16 cellular contexts compared by ENCODE assay signal in the genomic region with DNA sequence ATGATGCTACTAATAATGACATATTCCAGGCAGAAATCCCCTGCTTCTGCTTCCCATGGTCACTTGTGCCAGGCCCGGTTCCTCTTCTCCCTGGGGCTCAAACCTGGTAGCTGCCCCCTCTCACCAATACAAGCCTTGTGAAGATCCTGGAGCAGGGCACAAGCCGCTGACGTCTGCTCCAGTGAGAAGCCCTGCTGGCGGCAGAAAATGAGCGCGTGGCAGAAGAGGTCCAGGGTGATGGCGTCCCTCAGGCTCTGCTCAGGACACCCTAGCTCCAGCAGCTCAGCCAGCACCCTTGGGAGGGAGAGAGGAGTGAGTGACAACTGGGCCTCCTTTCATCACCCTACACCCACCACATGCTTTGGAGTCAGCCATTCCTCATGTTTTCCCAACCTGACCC. TPM values are rescaled to one million over a fixed set of nuclear protein-coding genes. Genes with fewer than 3 reads are reported as not detected.
DNase-seq lines count a peak whose midpoint lies in the region; ATAC-seq and TF ChIP-seq lines count a peak whose summit lies in the region.
"Had no signal": no experiment of that assay in that cellular context is flagged by ENCODE, and none has a peak within 500 bp of the region (broad histone marks: within the 10 kb centered on the region; RNA-seq: fewer than 3 reads in every experiment).

No MANE protein-coding gene starts in this region.

- H3K36me3 ChIP-seq in A673 (ENCODE audit: insufficient read depth, low read length, poor library complexity, severe bottlenecking) (peaks cover 28% of the 10 kb centered on the region), Caco-2 (ENCODE audit: control insufficient read depth, insufficient read depth, low read length) (peaks cover 6% of the 10 kb centered on the region), mucosa of descending colon (ENCODE audit: low read depth) (peaks cover 8% of the 10 kb centered on the region)

- CTCF ChIA-PET in A673 (lab: Charles Lee) = no interaction called here
- CTCF ChIA-PET in Caco-2 (lab: Charles Lee) = no interaction called here
- CTCF ChIA-PET in T-cell (lab: Charles Lee) = interaction anchor here in 1 of 2 donors (1.0 kb wide), 1 partner anchor 12 kb away, joined by 5 read pairs; a partner anchor contains a TSS

- POLR2A ChIA-PET in A673 (lab: Charles Lee; ENCODE audit: low non-redundant PET) (no interaction called here), Caco-2 (lab: Charles Lee) (interaction anchor here (0.6 to 0.8 kb wide), 3 partner anchors 12 to 42 kb away, joined by 3 to 4 read pairs (median 4); a partner anchor contains a TSS), T-cell (lab: Charles Lee) (no interaction called here)

- H3K4me1 ChIP-seq in A673 (ENCODE audit: insufficient read depth, low read length, poor library complexity, severe bottlenecking) = peaks cover 10% of the 10 kb centered on the region
- H3K4me1 ChIP-seq in Caco-2 = peaks cover 15% of the 10 kb centered on the region; the same call in 1 of the 2 replicates
- H3K4me1 ChIP-seq in mucosa of descending colon (ENCODE audit: low read depth) = peaks cover 20% of the 10 kb centered on the region

- H3K4me1 Mint-ChIP-seq in Caco-2 (ENCODE audit: low read depth, unreplicated experiment) (peaks cover 4% of the 10 kb centered on the region), T-cell (peaks cover 28 to 37% (median 33%) of the 10 kb centered on the region in 3 donors)

- no peak for DNase-seq in A673 (ENCODE audit: low spot score)
- DNase-seq in Caco-2 = no peak
- DNase-seq in T-cell = no peak
- peak in 2 of 3 donors; percentile 24 to 53 for DNase-seq in mucosa of descending colon
- DNase-seq in cortex of kidney (lab: John Stamatoyannopoulos, UW) = no peak
- DNase-seq in NCI-H1048 (lab: John Stamatoyannopoulos, UW) = no peak
- DNase-seq: activated CD8-positive, alpha-beta memory T cell treated with anti-CD3 and anti-CD28 coated beads, Interleukin-2, amount 50 U/mL, for 4 hours; effector memory CD4-positive, alpha-beta T cell; foreskin keratinocyte; GDM1; HCEC 1CT; NCI-H1417; NCI-H524 treated with DMSO at 0.1 percent for 48 hours had no signal

- no peak for TF ChIP-seq CTCF in A673 (conservative IDR thresholded peaks at IDR 0.05; ENCODE audit: low read depth, low read length)
- TF ChIP-seq CTCF in Caco-2 (IDR thresholded peaks at IDR 0.05; ENCODE audit: insufficient read depth in 1 of 2, low read depth in 1 of 2, low read length in 1 of 2, severe bottlenecking in 1 of 2, unreplicated experiment in 1 of 2) = no peak
- TF ChIP-seq CTCF in mucosa of descending colon (IDR thresholded peaks at IDR 0.05) = no peak

- H3K27ac Mint-ChIP-seq in Caco-2 (ENCODE audit: unreplicated experiment) (peak overlapping the region; percentile 73), T-cell (no peak overlapping the region)

- H3K4me3 ChIP-seq in A673 (ENCODE audit: low read depth, low read length, poor library complexity, severe bottlenecking) = peak overlapping the region; percentile 72
- no peak overlapping the region for H3K4me3 ChIP-seq in Caco-2 (ENCODE audit: low read depth, low read length)
- H3K4me3 ChIP-seq in mucosa of descending colon = no peak overlapping the region

- H3K27me3 Mint-ChIP-seq in Caco-2 (ENCODE audit: insufficient read depth, unreplicated experiment) (no peaks in the 10 kb centered on the region), T-cell (no peaks in the 10 kb centered on the region)

- no peak overlapping the region for H3K27ac ChIP-seq in A673 (ENCODE audit: low read depth, low read length, poor library complexity, severe bottlenecking)
- H3K27ac ChIP-seq: foreskin keratinocyte had no signal

- no peaks in the 10 kb centered on the region for H3K9me3 ChIP-seq in A673 (ENCODE audit: low read depth, low read length, poor library complexity, severe bottlenecking)
- no peaks in the 10 kb centered on the region for H3K9me3 ChIP-seq in Caco-2
- no peaks in the 10 kb centered on the region for H3K9me3 ChIP-seq in mucosa of descending colon
- H3K9me3 ChIP-seq: ascending aorta had no signal

- H3K9me3 Mint-ChIP-seq in Caco-2 (ENCODE audit: unreplicated experiment) (no peaks in the 10 kb centered on the region), T-cell (no peaks in the 10 kb centered on the region)

- BruUV-seq in A673 (replicated peaks; lab: Mats Ljungman, UMichigan) (no TSS peak), Caco-2 (replicated peaks; lab: Mats Ljungman, UMichigan) (no TSS peak)

- H3K4me3 Mint-ChIP-seq in Caco-2 (ENCODE audit: unreplicated experiment) = peak overlapping the region; percentile 87
- peak overlapping the region; percentile 93 to 96 (median 96) for H3K4me3 Mint-ChIP-seq in T-cell

- intact Hi-C loops in A673 (cut with micrococcal nuclease; ENCODE audit: unreplicated experiment) = no loop called here
- intact Hi-C loops in Caco-2 (cut with micrococcal nuclease; ENCODE audit: unreplicated experiment) = no loop called here
- intact Hi-C loops in mucosa of descending colon (cut with DNase I, micrococcal nuclease) = no loop called here

- H3K36me3 Mint-ChIP-seq in Caco-2 (ENCODE audit: insufficient read depth, unreplicated experiment) (peaks cover 60% of the 10 kb centered on the region), T-cell (peaks cover 21% of the 10 kb centered on the region)

- no peak for ATAC-seq in T-cell (replicated peaks in 1 of 4)
- no peak for ATAC-seq in mucosa of descending colon
- no peak for ATAC-seq in HG03025 (IDR thresholded peaks at IDR 0.05; ENCODE audit: low FRiP score, unreplicated experiment)
- ATAC-seq in GM21381 (IDR thresholded peaks at IDR 0.05; ENCODE audit: unreplicated experiment) = no peak
- ATAC-seq: foreskin keratinocyte had no signal

- H3K27me3 ChIP-seq in A673 (replicated peaks; ENCODE audit: insufficient read depth, low read depth, low read length, poor library complexity) (no peaks in the 10 kb centered on the region), Caco-2 (replicated peaks; ENCODE audit: control insufficient read depth, insufficient read depth, low read length) (no peaks in the 10 kb centered on the region)
- H3K27me3 ChIP-seq: ascending aorta, foreskin keratinocyte had no signal

RNA-seq across cellular contexts. Expression of a gene that starts 1.7 kb away (rescaled TPM):
- total RNA-seq in A673 (2021) = 11.7 and 14.1 TPM in 2 replicates
- 4.0 and 4.5 TPM in 2 replicates for total RNA-seq in Caco-2 (2022)
- total RNA-seq in T-cell = 1 to 10 TPM; 1.3 to 3.1 (median 2.7) TPM
- total RNA-seq in mucosa of descending colon = 1 to 10 TPM; 4.6 to 5.5 (median 5.1) TPM
- total RNA-seq: ascending aorta had no signal

RNA-seq across cellular contexts. Expression of a gene that starts 2.0 kb away (rescaled TPM):
- total RNA-seq in A673 (2021) (132 and 145 TPM in 2 replicates), Caco-2 (2022) (94.0 and 97.6 TPM in 2 replicates), T-cell (100 to 1,000 TPM in 1 of 5 donors, 10 to 100 TPM in 4; 55.7 to 106 (median 95.9) TPM), mucosa of descending colon (100 to 1,000 TPM in 1 of 3 donors, 10 to 100 TPM in 2; 87.6 to 110 (median 96.3) TPM)

RNA-seq across cellular contexts. Expression of a gene that starts 11.9 kb away (rescaled TPM):
- total RNA-seq in A673 (2021) = 35.3 and 37.8 TPM in 2 replicates
- 40.8 and 48.6 TPM in 2 replicates for total RNA-seq in Caco-2 (2022)
- total RNA-seq in T-cell = 10 to 100 TPM; 36.4 to 57.8 (median 48.9) TPM
- 10 to 100 TPM; 32.1 to 37.6 (median 33.0) TPM for total RNA-seq in mucosa of descending colon

RNA-seq across cellular contexts. Expression of a gene that starts 26.8 kb away (rescaled TPM):
- 25.3 and 26.9 TPM in 2 replicates for total RNA-seq in A673 (2021)
- total RNA-seq in Caco-2 (2022) = 18.9 and 20.6 TPM in 2 replicates
- 1 to 10 TPM; 2.4 to 7.6 (median 4.4) TPM for total RNA-seq in T-cell
- total RNA-seq in mucosa of descending colon = 10 to 100 TPM; 13.4 to 14.9 (median 14.6) TPM

Comparison
In these comparisons a context has a peak if more than half of its experiments do, and no peak if none do; other contexts are left out.
1. DNase-seq: peak in mucosa of descending colon (2 of 3); none in A673 (single experiment), Caco-2 (0 of 2), T-cell (0 of 34), cortex of kidney (single experiment) and NCI-H1048 (single experiment).